24 cellular contexts compared by ENCODE assay signal in the genomic region with DNA sequence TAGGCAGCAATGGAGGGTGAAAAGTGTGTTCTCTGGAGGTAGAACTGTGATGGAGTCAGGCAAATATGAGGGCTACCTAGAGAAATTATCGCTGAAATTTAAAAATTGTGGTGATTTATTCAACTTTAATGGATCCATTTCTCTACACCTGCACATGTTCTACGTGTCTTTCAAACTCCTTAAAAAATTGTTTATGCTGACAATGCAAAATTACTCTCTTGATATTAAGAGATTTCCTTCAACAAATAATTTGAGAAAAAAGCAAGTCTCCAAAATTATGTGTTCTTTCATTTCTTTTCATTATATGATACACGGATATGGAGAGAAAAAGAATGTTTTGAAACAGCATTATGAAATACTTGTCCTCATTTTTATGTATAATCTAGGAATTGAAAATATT.
DNase-seq lines count a peak whose midpoint lies in the region; ATAC-seq, FAIRE-seq and TF ChIP-seq lines count a peak whose summit lies in the region.
"Had no signal": no experiment of that assay in that cellular context is flagged by ENCODE, and none has a peak within 500 bp of the region (broad histone marks: within the 10 kb centered on the region; RNA-seq: fewer than 3 reads in every experiment).

No MANE protein-coding gene starts in this region.

- H3K27me3 ChIP-seq in IMR-90 (ENCODE audit: control insufficient read depth, insufficient read depth, low read length) (no peaks in the 10 kb centered on the region), H1 (replicated peaks in 1 of 4; ENCODE audit: control insufficient read depth in 3 of 4, extremely low read depth in 1 of 4, insufficient read depth in 3 of 4, low read length in 3 of 4) (no peaks in the 10 kb centered on the region), WERI-Rb-1 (ENCODE audit: insufficient read depth, low read depth, severe bottlenecking) (no peaks in the 10 kb centered on the region)
- H3K27me3 ChIP-seq: BLaER1 treated with 17β-estradiol and CSF1 and Interleukin-3, amounts not matched to agents 10 nM and 100 nM had no signal

- in situ Hi-C loops in IMR-90 (cut with MboI; ENCODE audit: low sequenced_read_pairs), result no loop called here

- H3K18ac ChIP-seq in IMR-90 (ENCODE audit: low read depth, low read length), result no peak overlapping the region
- H3K18ac ChIP-seq in H1 (ENCODE audit: extremely low read depth, low read length), result no peak overlapping the region

- ATAC-seq in A549, result no peak
- no peak for ATAC-seq in IMR-90 (ENCODE audit: low read depth)
- no peak for ATAC-seq in left cardiac atrium
- ATAC-seq: GM12878 had no signal

- H3K79me1 ChIP-seq in IMR-90 (ENCODE audit: low read depth in 1 of 2, low read length in 2 of 2) (no peaks in the 10 kb centered on the region), H1 (ENCODE audit: low read depth, low read length) (no peaks in the 10 kb centered on the region)

- no peaks in the 10 kb centered on the region for H4K20me1 ChIP-seq in IMR-90 (ENCODE audit: insufficient read depth, low read length)
- no peaks in the 10 kb centered on the region for H4K20me1 ChIP-seq in H1 (replicated peaks in 1 of 2; ENCODE audit: control insufficient read depth in 1 of 2, insufficient read depth in 2 of 2, low read length in 2 of 2)
- H4K20me1 ChIP-seq: BLaER1 treated with 17β-estradiol and CSF1 and Interleukin-3, amounts not matched to agents 10 nM and 100 nM had no signal

- H3K23ac ChIP-seq in IMR-90 (ENCODE audit: low read depth, low read length), result no peak overlapping the region
- no peak overlapping the region for H3K23ac ChIP-seq in H1 (ENCODE audit: insufficient read length)

- H2BK15ac ChIP-seq in IMR-90 (ENCODE audit: low read depth, low read length) (no peak overlapping the region), H1 (ENCODE audit: low read length) (no peak overlapping the region)

- no peaks in the 10 kb centered on the region for H3K79me2 ChIP-seq in H1 (ENCODE audit: control insufficient read depth in 1 of 2, insufficient read depth in 2 of 2, low read length in 2 of 2)

- H2AFZ ChIP-seq in IMR-90 (replicated peaks; ENCODE audit: low read length, poor library complexity) (no peak overlapping the region), H1 (ENCODE audit: low read length) (no peak overlapping the region; the same call in 1 of the 2 replicates)

- no peak for TF ChIP-seq POLR2A in A549 (IDR thresholded peaks at IDR 0.05; ENCODE audit: low read length)
- TF ChIP-seq POLR2A in IMR-90 (IDR thresholded peaks at IDR 0.05; ENCODE audit: low read depth, low read length), result no peak
- TF ChIP-seq POLR2A in H1 (IDR thresholded peaks at IDR 0.05; ENCODE audit: control extremely low read depth in 1 of 2, low read depth in 2 of 2, low read length in 2 of 2), result no peak

- no peaks in the 10 kb centered on the region for H3K23me2 ChIP-seq in H1 (ENCODE audit: low read depth, low read length)

- H3K27ac ChIP-seq in A549, result no peak overlapping the region
- no peak overlapping the region for H3K27ac ChIP-seq in IMR-90 (ENCODE audit: insufficient read depth, low read length)
- H3K27ac ChIP-seq in H1 (ENCODE audit: low read depth, low read length), result no peak overlapping the region
- no peak overlapping the region for H3K27ac ChIP-seq in WERI-Rb-1
- H3K27ac ChIP-seq: BLaER1 treated with 17β-estradiol and CSF1 and Interleukin-3, amounts not matched to agents 10 nM and 100 nM; C4-2B had no signal

- intact Hi-C loops in IMR-90 (cut with micrococcal nuclease), result no loop called here
- intact Hi-C loops in left cardiac atrium (cut with DNase I), result no loop called here

- H4K91ac ChIP-seq in IMR-90 (ENCODE audit: insufficient read depth, low read depth, low read length), result no peak overlapping the region
- H4K91ac ChIP-seq in H1 (replicated peaks; ENCODE audit: insufficient read length, low read length), result no peak overlapping the region

- no peak overlapping the region for H3K4me2 ChIP-seq in A549
- H3K4me2 ChIP-seq in IMR-90 (ENCODE audit: low read depth, low read length), result no peak overlapping the region
- H3K4me2 ChIP-seq in H1 (ENCODE audit: insufficient read depth in 1 of 2, low read depth in 2 of 2, low read length in 2 of 2), result no peak overlapping the region
- H3K4me2 ChIP-seq: BLaER1 treated with 17β-estradiol and CSF1 and Interleukin-3, amounts not matched to agents 10 nM and 100 nM had no signal

- H2BK20ac ChIP-seq in IMR-90 (ENCODE audit: low read depth, low read length) (no peak overlapping the region), H1 (ENCODE audit: low read length) (no peak overlapping the region)

- H3K4ac ChIP-seq in IMR-90 (ENCODE audit: low read depth, low read length), result no peak overlapping the region
- no peak overlapping the region for H3K4ac ChIP-seq in H1 (replicated peaks; ENCODE audit: insufficient read length, low read depth, low read length)

- H2BK12ac ChIP-seq in H1 (ENCODE audit: low read depth, low read length), result no peak overlapping the region

- POLR2A ChIA-PET in A549 (lab: Yijun Ruan, JAX) (no interaction called here), IMR-90 (lab: Charles Lee; ENCODE audit: unreplicated experiment) (no interaction called here), H1 (lab: Charles Lee; ENCODE audit: partially characterized antibody) (no interaction called here)

- H3K9me3 ChIP-seq in A549, result no peaks in the 10 kb centered on the region
- H3K9me3 ChIP-seq in IMR-90 (ENCODE audit: control insufficient read depth, insufficient read depth, low read length), result no peaks in the 10 kb centered on the region
- H3K9me3 ChIP-seq in H1 (ENCODE audit: insufficient read depth in 2 of 2, low read depth in 1 of 2, low read length in 1 of 2), result no peaks in the 10 kb centered on the region
- no peaks in the 10 kb centered on the region for H3K9me3 ChIP-seq in WERI-Rb-1 (ENCODE audit: severe bottlenecking)
- H3K9me3 ChIP-seq: BLaER1 treated with 17β-estradiol and CSF1 and Interleukin-3, amounts not matched to agents 10 nM and 100 nM had no signal

- BruUV-seq in IMR-90 (replicated peaks; lab: Mats Ljungman, UMichigan), result no TSS peak

- no peak overlapping the region for H3K9ac ChIP-seq in IMR-90 (ENCODE audit: low read depth, low read length)
- H3K9ac ChIP-seq in H1 (replicated peaks in 1 of 4; ENCODE audit: extremely low read depth in 1 of 4, low read depth in 3 of 4, low read length in 3 of 4), result no peak overlapping the region
- H3K9ac ChIP-seq: BLaER1 treated with 17β-estradiol and CSF1 and Interleukin-3, amounts not matched to agents 10 nM and 100 nM had no signal

- H3K4me1 ChIP-seq in A549 (no peaks in the 10 kb centered on the region), IMR-90 (ENCODE audit: control insufficient read depth, insufficient read depth, low read length) (no peaks in the 10 kb centered on the region), H1 (replicated peaks in 1 of 4; ENCODE audit: control insufficient read depth in 3 of 4, insufficient read depth in 4 of 4, low read length in 3 of 4) (no peaks in the 10 kb centered on the region)
- H3K4me1 ChIP-seq: BLaER1 treated with 17β-estradiol and CSF1 and Interleukin-3, amounts not matched to agents 10 nM and 100 nM had no signal

- no peak for TF ChIP-seq RAD21 in A549 (conservative IDR thresholded peaks at IDR 0.05 in 1 of 2, IDR thresholded peaks at IDR 0.05 in 1 of 2)
- no peak for TF ChIP-seq RAD21 in IMR-90 (IDR thresholded peaks at IDR 0.05; ENCODE audit: low read length)
- no peak for TF ChIP-seq RAD21 in H1 (IDR thresholded peaks at IDR 0.05 in 1 of 2, conservative IDR thresholded peaks at IDR 0.05 in 1 of 2; ENCODE audit: low read depth in 2 of 2, low read length in 2 of 2)

- no peaks in the 10 kb centered on the region for H3K9me1 ChIP-seq in IMR-90 (ENCODE audit: insufficient read depth, low read length)

- H2BK120ac ChIP-seq in IMR-90 (ENCODE audit: low read depth, low read length) (no peak overlapping the region), H1 (replicated peaks; ENCODE audit: low read depth, low read length) (no peak overlapping the region)

- H2AK9ac ChIP-seq in IMR-90 (replicated peaks; ENCODE audit: low read depth, low read length, poor library complexity), result no peak overlapping the region

- no peak overlapping the region for H4K5ac ChIP-seq in IMR-90 (ENCODE audit: low read depth, low read length)
- H4K5ac ChIP-seq in H1 (ENCODE audit: insufficient read length, low read depth, low read length), result no peak overlapping the region

- H3K4me3 ChIP-seq in A549 (no peak overlapping the region), IMR-90 (ENCODE audit: insufficient read depth, low read depth, low read length) (no peak overlapping the region), H1 (ENCODE audit: extremely low read depth in 1 of 4, insufficient read depth in 2 of 4, low read depth in 3 of 4, low read length in 4 of 4) (no peak overlapping the region), WERI-Rb-1 (ENCODE audit: low read depth, low read length) (no peak overlapping the region)
- H3K4me3 ChIP-seq: BLaER1 treated with 17β-estradiol and CSF1 and Interleukin-3, amounts not matched to agents 10 nM and 100 nM; GM12878 had no signal

- TF ChIP-seq EP300 in A549 (IDR thresholded peaks at IDR 0.05) (no peak), H1 (IDR thresholded peaks at IDR 0.05; ENCODE audit: borderline replicate concordance in 1 of 2, low read depth in 2 of 2, low read length in 2 of 2) (no peak)

- CTCF ChIA-PET in A549 (lab: Yijun Ruan, JAX) (no interaction called here), IMR-90 (lab: Yijun Ruan, JAX) (no interaction called here), H1 (lab: Charles Lee; ENCODE audit: partially characterized antibody) (no interaction called here)

- no peak for FAIRE-seq in A549 (lab: Jason Lieb, UNC)
- no peak for FAIRE-seq in H1 (lab: Jason Lieb, UNC)
- FAIRE-seq: GM12878, GM12892, GM18507 had no signal

- 13% methylated on average over 3 of the region's 3 CpGs for WGBS in A549 (ENCODE audit: missing lambda C conversion rate)
- WGBS in IMR-90 (ENCODE audit: extremely low coverage in 2 of 2, insufficient read length in 1 of 2), 2 experiments, result no CpG with 5 or more reads among the region's 3 CpGs
- 87% methylated on average over 3 of the region's 3 CpGs; no CpG with 5 or more reads in 1 of the 2 experiments for WGBS in H1 (ENCODE audit: extremely low coverage in 1 of 2, insufficient coverage in 1 of 2, insufficient read length in 1 of 2, insufficient replicate concordance in 2 of 2, low coverage in 1 of 2, low lambda C conversion rate in 2 of 2, missing lambda C conversion rate in 1 of 2), 2 experiments

- H2BK5ac ChIP-seq in IMR-90 (ENCODE audit: low read depth, low read length, poor library complexity, severe bottlenecking) (no peak overlapping the region), H1 (ENCODE audit: low read depth, low read length) (no peak overlapping the region)

- no peaks in the 10 kb centered on the region for H3K36me3 ChIP-seq in IMR-90 (ENCODE audit: control insufficient read depth, insufficient read depth, low read length)
- H3K36me3 ChIP-seq in H1 (ENCODE audit: control insufficient read depth in 2 of 4, insufficient read depth in 4 of 4, low read length in 3 of 4), result no peaks in the 10 kb centered on the region
- H3K36me3 ChIP-seq in WERI-Rb-1, result no peaks in the 10 kb centered on the region
- H3K36me3 ChIP-seq: BLaER1 treated with 17β-estradiol and CSF1 and Interleukin-3, amounts not matched to agents 10 nM and 100 nM had no signal

- H2AK5ac ChIP-seq in IMR-90 (ENCODE audit: low read depth, low read length), result no peak overlapping the region
- H2AK5ac ChIP-seq in H1 (ENCODE audit: low read depth, low read length), result no peak overlapping the region

- DNase-seq in A549 (ENCODE audit: low read depth in 1 of 2, low spot score in 1 of 2) (no peak), IMR-90 (no peak), H1 (ENCODE audit: low read depth in 1 of 2, low spot score in 2 of 2) (no peak), activated T-cell treated with anti-CD3 and anti-CD28 coated beads for 4 hours (no peak), WERI-Rb-1 (no peak), left cardiac atrium (no peak)
- DNase-seq: 8988T; AML-193; CD4-positive, alpha-beta memory T cell; CD4-positive, CD25-positive, alpha-beta regulatory T cell; CD8-positive, alpha-beta memory T cell; COR-L47; DMS 273 treated with DMSO at 0.1 percent for 48 hours; DMS153; DMS53; DMS79; DND-41; EL; GDM1 had no signal

- H3K14ac ChIP-seq in IMR-90 (replicated peaks; ENCODE audit: low read depth, low read length) (no peak overlapping the region), H1 (ENCODE audit: insufficient read length) (no peak overlapping the region)

- H4K8ac ChIP-seq in IMR-90 (ENCODE audit: low read depth in 2 of 2, low read length in 2 of 2) (no peak overlapping the region), H1 (ENCODE audit: extremely low read depth, insufficient read depth, low read length) (no peak overlapping the region)

- dilution Hi-C loops in IMR-90 (cut with HindIII; ENCODE audit: low sequenced_read_pairs, unreplicated experiment), result no loop called here

- TF ChIP-seq CTCF in A549 (IDR thresholded peaks at IDR 0.05) (no peak), IMR-90 (conservative IDR thresholded peaks at IDR 0.05; ENCODE audit: low read depth, low read length) (no peak), H1 (IDR thresholded peaks at IDR 0.05; ENCODE audit: control extremely low read depth in 1 of 3, insufficient read depth in 1 of 3, low read depth in 1 of 3, low read length in 3 of 3) (no peak), WERI-Rb-1 (IDR thresholded peaks at IDR 0.05; ENCODE audit: low read depth, low read length) (no peak)

- H3K56ac ChIP-seq in IMR-90 (ENCODE audit: extremely low read depth, insufficient read depth, low read length), result no peak overlapping the region
- H3K56ac ChIP-seq in H1 (replicated peaks; ENCODE audit: insufficient read length, low read depth, low read length), result no peak overlapping the region
